In genomic region chr2:217990389-217990788, GRCh38 we compare ENCODE assay signal across 17 cellular contexts. TPM values are rescaled to one million over a fixed set of nuclear protein-coding genes. Genes with fewer than 3 reads are reported as not detected.
DNase-seq lines count a peak whose midpoint lies in the region; ATAC-seq and TF ChIP-seq lines count a peak whose summit lies in the region.
"Had no signal": no experiment of that assay in that cellular context is flagged by ENCODE, and none has a peak within 500 bp of the region (broad histone marks: within the 10 kb centered on the region; RNA-seq: fewer than 3 reads in every experiment).

No MANE protein-coding gene starts in this region.

- peaks cover 0 to under 1% (median 0%) of the 10 kb centered on the region in 3 donors for H3K27me3 Mint-ChIP-seq in CD14-positive monocyte (ENCODE audit: low read depth in 3 of 3)
- no peaks in the 10 kb centered on the region for H3K27me3 Mint-ChIP-seq in chondrocyte (ENCODE audit: low read depth)

- H3K27ac ChIP-seq in HEK293 (ENCODE audit: extremely low read depth, low read depth, low read length) (no peak overlapping the region), trophoblast cell (ENCODE audit: low read depth, low read length) (no peak overlapping the region)
- H3K27ac ChIP-seq: GM23248 had no signal

- POLR2A ChIA-PET in HEK293 (lab: Yijun Ruan, JAX) = no interaction called here

- peaks cover 3% of the 10 kb centered on the region for H3K79me1 ChIP-seq in trophoblast cell (ENCODE audit: low read length)

- H2BK120ac ChIP-seq in trophoblast cell (ENCODE audit: insufficient read depth, low read length, poor library complexity) = no peak overlapping the region

- no peak overlapping the region for H3K4me3 ChIP-seq in HEK293 (ENCODE audit: low read depth, low read length)
- peak overlapping the region; percentile 47 for H3K4me3 ChIP-seq in trophoblast cell (ENCODE audit: low read depth, low read length)
- H3K4me3 ChIP-seq: GM12878, GM23248 had no signal

- WGBS in trophoblast cell (ENCODE audit: extremely low coverage, insufficient coverage, insufficient read length) = 100% methylated on average over 1 of the region's 3 CpGs

- peaks cover 2 to 5% of the 10 kb centered on the region in 2 donors for H3K36me3 Mint-ChIP-seq in CD14-positive monocyte
- H3K36me3 Mint-ChIP-seq in chondrocyte (ENCODE audit: low read depth) = peaks cover 13% of the 10 kb centered on the region
- no peaks in the 10 kb centered on the region for H3K36me3 Mint-ChIP-seq in stimulated activated effector memory CD8-positive, alpha-beta T cell treated with anti-CD3 and anti-CD28 coated beads, Interleukin-12 subunit alpha, Interleukin-12 subunit beta, amount 100 ng/mL, for 72 hours
- H3K36me3 Mint-ChIP-seq: CD8-positive, alpha-beta T cell had no signal

- no peak overlapping the region for H2AK5ac ChIP-seq in trophoblast cell (ENCODE audit: low read length)

- no peak overlapping the region for H3K4ac ChIP-seq in trophoblast cell (ENCODE audit: low read depth, low read length)

- H3K27ac Mint-ChIP-seq in CD14-positive monocyte = no peak overlapping the region
- H3K27ac Mint-ChIP-seq in chondrocyte (ENCODE audit: unreplicated experiment) = no peak overlapping the region
- no peak overlapping the region for H3K27ac Mint-ChIP-seq in stimulated activated effector memory CD8-positive, alpha-beta T cell treated with anti-CD3 and anti-CD28 coated beads, Interleukin-12 subunit alpha, Interleukin-12 subunit beta, amount 100 ng/mL, for 72 hours
- H3K27ac Mint-ChIP-seq: CD8-positive, alpha-beta T cell; HFFc6 had no signal

- H2BK12ac ChIP-seq in trophoblast cell (ENCODE audit: low read length) = no peak overlapping the region

- H3K9ac ChIP-seq in trophoblast cell (ENCODE audit: low read length) = no peak overlapping the region
- H3K9ac ChIP-seq: GM23248 had no signal

- H3K4me2 ChIP-seq in trophoblast cell (ENCODE audit: low read length) = no peak overlapping the region

- H3K14ac ChIP-seq in trophoblast cell (ENCODE audit: low read length) = no peak overlapping the region

- no peak overlapping the region for H4K12ac ChIP-seq in trophoblast cell (ENCODE audit: low read depth, low read length)

- intact Hi-C loops in CD14-positive monocyte (cut with micrococcal nuclease) = no loop called here

- no peak overlapping the region for H4K91ac ChIP-seq in trophoblast cell (ENCODE audit: low read depth, low read length)

- no peaks in the 10 kb centered on the region for H3K36me3 ChIP-seq in HEK293 (ENCODE audit: control insufficient read depth in 2 of 2, insufficient read depth in 1 of 2, low read length in 2 of 2)
- H3K36me3 ChIP-seq in trophoblast cell (ENCODE audit: control insufficient read depth in 1 of 2, insufficient read depth in 2 of 2, low read length in 2 of 2) = no peaks in the 10 kb centered on the region

- no peak for TF ChIP-seq CTCF in CD14-positive monocyte (IDR thresholded peaks at IDR 0.05)
- TF ChIP-seq CTCF in HEK293 (tag by site-specific recombination; IDR thresholded peaks at IDR 0.05) = no peak
- no peak for TF ChIP-seq CTCF in chondrocyte (IDR thresholded peaks at IDR 0.05)

- H3K4me3 Mint-ChIP-seq in CD14-positive monocyte = no peak overlapping the region
- no peak overlapping the region for H3K4me3 Mint-ChIP-seq in chondrocyte (ENCODE audit: unreplicated experiment)
- H3K4me3 Mint-ChIP-seq in stimulated activated effector memory CD8-positive, alpha-beta T cell treated with anti-CD3 and anti-CD28 coated beads, Interleukin-12 subunit alpha, Interleukin-12 subunit beta, amount 100 ng/mL, for 72 hours = no peak overlapping the region
- H3K4me3 Mint-ChIP-seq: CD8-positive, alpha-beta T cell; HFFc6 had no signal

- H3K9me3 ChIP-seq in HEK293 (ENCODE audit: control insufficient read depth, insufficient read depth, low read depth, low read length) (no peaks in the 10 kb centered on the region), trophoblast cell (ENCODE audit: insufficient read depth, low read depth, low read length) (peaks cover 7% of the 10 kb centered on the region)

- H3K4me1 ChIP-seq in HEK293 (ENCODE audit: control insufficient read depth, insufficient read depth, low read length) = peaks cover 4% of the 10 kb centered on the region; the same call in 1 of the 2 replicates
- H3K4me1 ChIP-seq in trophoblast cell (ENCODE audit: control insufficient read depth in 1 of 2, insufficient read depth in 2 of 2, low read length in 2 of 2) = peaks cover 18 to 24% of the 10 kb centered on the region in 2 experiments

- peak; percentile 2 for DNase-seq in CD14-positive monocyte (ENCODE audit: low spot score)
- peak; percentile 30 for DNase-seq in chondrocyte (ENCODE audit: low spot score)
- DNase-seq in trophoblast cell = no peak
- DNase-seq in C1 segment of cervical spinal cord (lab: John Stamatoyannopoulos, UW) = no peak
- DNase-seq in stimulated activated effector memory CD8-positive, alpha-beta T cell treated with anti-CD3 and anti-CD28 coated beads, Interleukin-12 subunit alpha, Interleukin-12 subunit beta, amount 100 ng/mL, for 72 hours (ENCODE audit: low spot score in 2 of 2) = no peak
- DNase-seq: ACHN; AML-193; Calu3; CD8-positive, alpha-beta T cell; DMS79 treated with DMSO at 0.1 percent for 48 hours; GM23248; HCEC 1CT; HFFc6; KG1 had no signal

- no peak overlapping the region for H4K8ac ChIP-seq in trophoblast cell (ENCODE audit: low read depth, low read length)

- H2BK5ac ChIP-seq in trophoblast cell (ENCODE audit: low read depth, low read length, poor library complexity) = no peak overlapping the region

- no peak for ATAC-seq in HG02623 (IDR thresholded peaks at IDR 0.05; ENCODE audit: unreplicated experiment)
- no peak for ATAC-seq in stimulated activated effector memory CD8-positive, alpha-beta T cell treated with anti-CD3 and anti-CD28 coated beads, Interleukin-12 subunit alpha, Interleukin-12 subunit beta, amount 100 ng/mL, for 72 hours
- ATAC-seq: CD8-positive, alpha-beta T cell; GM12878 had no signal

- H3K27me3 ChIP-seq in trophoblast cell (ENCODE audit: insufficient read depth, low read length) = no peaks in the 10 kb centered on the region

- H3K79me2 ChIP-seq in trophoblast cell (ENCODE audit: control insufficient read depth, insufficient read depth, low read length, poor library complexity) = no peaks in the 10 kb centered on the region

- H3K9me3 Mint-ChIP-seq in CD14-positive monocyte = no peaks in the 10 kb centered on the region
- H3K9me3 Mint-ChIP-seq in chondrocyte (ENCODE audit: low read depth) = no peaks in the 10 kb centered on the region
- H3K9me3 Mint-ChIP-seq in stimulated activated effector memory CD8-positive, alpha-beta T cell treated with anti-CD3 and anti-CD28 coated beads, Interleukin-12 subunit alpha, Interleukin-12 subunit beta, amount 100 ng/mL, for 72 hours = no peaks in the 10 kb centered on the region
- H3K9me3 Mint-ChIP-seq: CD8-positive, alpha-beta T cell; HFFc6 had no signal

- H2AFZ ChIP-seq in trophoblast cell (ENCODE audit: insufficient read depth, low read length, poor library complexity) = no peak overlapping the region
- H2AFZ ChIP-seq: GM23248 had no signal

- peak overlapping the region; percentile 22 for H3K23ac ChIP-seq in trophoblast cell (ENCODE audit: low read length)

- CTCF ChIA-PET in HEK293 (lab: Yijun Ruan, JAX) = interaction anchor here (0.5 to 6.9 kb wide), 4 partner anchors 104 to 346 kb away, joined by 3 to 107 read pairs (median 4); no protein-coding TSS in a partner anchor

- H3K4me1 Mint-ChIP-seq in CD14-positive monocyte (peaks cover 6% of the 10 kb centered on the region), chondrocyte (ENCODE audit: low read depth) (peaks cover 60% of the 10 kb centered on the region)
- peaks cover 12% of the 10 kb centered on the region for H3K4me1 Mint-ChIP-seq in stimulated activated effector memory CD8-positive, alpha-beta T cell treated with anti-CD3 and anti-CD28 coated beads, Interleukin-12 subunit alpha, Interleukin-12 subunit beta, amount 100 ng/mL, for 72 hours

- no peak overlapping the region for H3K18ac ChIP-seq in trophoblast cell (ENCODE audit: low read length)

TF ChIP-seq in HEK293, 187 proteins besides CTCF, POLR2A, EP300 and RAD21:
- TF ChIP-seq HIC1 (tag by site-specific recombination; IDR thresholded peaks at IDR 0.05) (peak; percentile 50; the same call in 1 of the 2 replicates), ZNF596 (tag by site-specific recombination; IDR thresholded peaks at IDR 0.05) (no peak)

RNA-seq across cellular contexts. Expression of gene TNS1, which starts 12.4 kb away (rescaled TPM):
- 1 to 10 TPM in 1 of 2 donors, under 1 TPM in 1; 0.26 to 1.6 TPM for polyA plus RNA-seq in CD14-positive monocyte
- 227 to 272 TPM (median 249 TPM) in 3 replicates for total RNA-seq in chondrocyte
- 1.5 and 2.0 TPM in 2 replicates for polyA plus RNA-seq in trophoblast cell (2013)
- total RNA-seq: CD8-positive, alpha-beta T cell had no signal

Comparison
In these comparisons a context has a peak if more than half of its experiments do, and no peak if none do; other contexts are left out.
1. DNase-seq: peak in CD14-positive monocyte (single experiment) and chondrocyte (single experiment); none in trophoblast cell (0 of 2), C1 segment of cervical spinal cord (0 of 14) and stimulated activated effector memory CD8-positive, alpha-beta T cell treated with anti-CD3 and anti-CD28 coated beads, Interleukin-12 subunit alpha, Interleukin-12 subunit beta, amount 100 ng/mL, for 72 hours (0 of 2).